Comparison of ENCODE assay signal across 1 cellular context in the genomic region with DNA sequence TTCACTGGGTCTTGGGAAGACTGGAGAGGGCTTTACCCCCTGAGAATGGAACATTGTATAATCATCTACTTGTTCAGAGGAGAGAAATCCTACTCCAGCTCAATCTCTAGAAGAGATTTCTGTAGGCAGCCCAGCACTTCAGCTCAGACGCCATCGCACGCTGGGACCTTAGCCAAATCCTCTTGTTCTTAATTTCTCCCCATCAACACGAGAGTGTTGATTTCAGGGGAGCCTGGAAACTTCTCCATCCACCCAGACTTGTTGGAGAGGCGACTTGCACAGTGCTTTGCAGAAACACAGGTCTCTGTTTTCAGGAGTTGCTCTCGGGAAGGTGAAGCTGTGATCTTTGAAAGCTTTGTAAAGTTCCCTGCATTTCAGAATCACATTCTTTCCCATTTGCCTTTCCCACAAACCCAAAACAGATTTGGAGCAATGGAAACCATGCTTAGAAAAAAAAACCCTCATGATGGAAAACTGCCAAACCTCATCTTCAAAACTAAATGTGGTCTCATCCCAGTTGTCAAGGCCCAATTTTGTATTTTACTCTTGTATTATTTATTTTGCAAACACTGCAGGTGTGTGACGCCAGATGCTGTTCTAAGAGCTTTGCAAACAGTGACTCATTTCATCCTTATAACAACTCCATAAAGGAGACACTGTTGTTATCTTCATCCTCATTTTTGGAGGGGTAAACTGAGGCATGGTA.
TF ChIP-seq lines count a peak whose summit lies in the region.

No MANE protein-coding gene starts in this region.

TF ChIP-seq in HepG2, 621 proteins besides CTCF, POLR2A, EP300 and RAD21 (continued from another document):
- TF ChIP-seq, protein P1, sequence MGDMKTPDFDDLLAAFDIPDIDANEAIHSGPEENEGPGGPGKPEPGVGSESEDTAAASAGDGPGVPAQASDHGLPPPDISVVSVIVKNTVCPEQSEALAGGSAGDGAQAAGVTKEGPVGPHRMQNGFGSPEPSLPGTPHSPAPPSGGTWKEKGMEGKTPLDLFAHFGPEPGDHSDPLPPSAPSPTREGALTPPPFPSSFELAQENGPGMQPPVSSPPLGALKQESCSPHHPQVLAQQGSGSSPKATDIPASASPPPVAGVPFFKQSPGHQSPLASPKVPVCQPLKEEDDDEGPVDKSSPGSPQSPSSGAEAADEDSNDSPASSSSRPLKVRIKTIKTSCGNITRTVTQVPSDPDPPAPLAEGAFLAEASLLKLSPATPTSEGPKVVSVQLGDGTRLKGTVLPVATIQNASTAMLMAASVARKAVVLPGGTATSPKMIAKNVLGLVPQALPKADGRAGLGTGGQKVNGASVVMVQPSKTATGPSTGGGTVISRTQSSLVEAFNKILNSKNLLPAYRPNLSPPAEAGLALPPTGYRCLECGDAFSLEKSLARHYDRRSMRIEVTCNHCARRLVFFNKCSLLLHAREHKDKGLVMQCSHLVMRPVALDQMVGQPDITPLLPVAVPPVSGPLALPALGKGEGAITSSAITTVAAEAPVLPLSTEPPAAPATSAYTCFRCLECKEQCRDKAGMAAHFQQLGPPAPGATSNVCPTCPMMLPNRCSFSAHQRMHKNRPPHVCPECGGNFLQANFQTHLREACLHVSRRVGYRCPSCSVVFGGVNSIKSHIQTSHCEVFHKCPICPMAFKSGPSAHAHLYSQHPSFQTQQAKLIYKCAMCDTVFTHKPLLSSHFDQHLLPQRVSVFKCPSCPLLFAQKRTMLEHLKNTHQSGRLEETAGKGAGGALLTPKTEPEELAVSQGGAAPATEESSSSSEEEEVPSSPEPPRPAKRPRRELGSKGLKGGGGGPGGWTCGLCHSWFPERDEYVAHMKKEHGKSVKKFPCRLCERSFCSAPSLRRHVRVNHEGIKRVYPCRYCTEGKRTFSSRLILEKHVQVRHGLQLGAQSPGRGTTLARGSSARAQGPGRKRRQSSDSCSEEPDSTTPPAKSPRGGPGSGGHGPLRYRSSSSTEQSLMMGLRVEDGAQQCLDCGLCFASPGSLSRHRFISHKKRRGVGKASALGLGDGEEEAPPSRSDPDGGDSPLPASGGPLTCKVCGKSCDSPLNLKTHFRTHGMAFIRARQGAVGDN (CRISPR knock-in tag; IDR thresholded peaks at IDR 0.05): peak; percentile 20; the same call in 1 of the 2 replicates
- no peak for TF ChIP-seq CHD4 (IDR thresholded peaks at IDR 0.05; ENCODE audit: borderline replicate concordance, low read length)
- no peak for TF ChIP-seq PLRG1 (conservative IDR thresholded peaks at IDR 0.05)
- no peak for TF ChIP-seq ZNF20 (CRISPR knock-in tag; IDR thresholded peaks at IDR 0.05)
- peak; percentile 22; the same call in 1 of the 2 replicates for TF ChIP-seq SAP130 (CRISPR knock-in tag; IDR thresholded peaks at IDR 0.05; ENCODE audit: low read depth)
- TF ChIP-seq, protein P2, sequence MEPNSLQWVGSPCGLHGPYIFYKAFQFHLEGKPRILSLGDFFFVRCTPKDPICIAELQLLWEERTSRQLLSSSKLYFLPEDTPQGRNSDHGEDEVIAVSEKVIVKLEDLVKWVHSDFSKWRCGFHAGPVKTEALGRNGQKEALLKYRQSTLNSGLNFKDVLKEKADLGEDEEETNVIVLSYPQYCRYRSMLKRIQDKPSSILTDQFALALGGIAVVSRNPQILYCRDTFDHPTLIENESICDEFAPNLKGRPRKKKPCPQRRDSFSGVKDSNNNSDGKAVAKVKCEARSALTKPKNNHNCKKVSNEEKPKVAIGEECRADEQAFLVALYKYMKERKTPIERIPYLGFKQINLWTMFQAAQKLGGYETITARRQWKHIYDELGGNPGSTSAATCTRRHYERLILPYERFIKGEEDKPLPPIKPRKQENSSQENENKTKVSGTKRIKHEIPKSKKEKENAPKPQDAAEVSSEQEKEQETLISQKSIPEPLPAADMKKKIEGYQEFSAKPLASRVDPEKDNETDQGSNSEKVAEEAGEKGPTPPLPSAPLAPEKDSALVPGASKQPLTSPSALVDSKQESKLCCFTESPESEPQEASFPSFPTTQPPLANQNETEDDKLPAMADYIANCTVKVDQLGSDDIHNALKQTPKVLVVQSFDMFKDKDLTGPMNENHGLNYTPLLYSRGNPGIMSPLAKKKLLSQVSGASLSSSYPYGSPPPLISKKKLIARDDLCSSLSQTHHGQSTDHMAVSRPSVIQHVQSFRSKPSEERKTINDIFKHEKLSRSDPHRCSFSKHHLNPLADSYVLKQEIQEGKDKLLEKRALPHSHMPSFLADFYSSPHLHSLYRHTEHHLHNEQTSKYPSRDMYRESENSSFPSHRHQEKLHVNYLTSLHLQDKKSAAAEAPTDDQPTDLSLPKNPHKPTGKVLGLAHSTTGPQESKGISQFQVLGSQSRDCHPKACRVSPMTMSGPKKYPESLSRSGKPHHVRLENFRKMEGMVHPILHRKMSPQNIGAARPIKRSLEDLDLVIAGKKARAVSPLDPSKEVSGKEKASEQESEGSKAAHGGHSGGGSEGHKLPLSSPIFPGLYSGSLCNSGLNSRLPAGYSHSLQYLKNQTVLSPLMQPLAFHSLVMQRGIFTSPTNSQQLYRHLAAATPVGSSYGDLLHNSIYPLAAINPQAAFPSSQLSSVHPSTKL (CRISPR knock-in tag; IDR thresholded peaks at IDR 0.05): peak; percentile 18; the same call in 1 of the 2 replicates
- no peak for TF ChIP-seq FOXM1 (CRISPR knock-in tag; IDR thresholded peaks at IDR 0.05)
- TF ChIP-seq HOXA9 (CRISPR knock-in tag; IDR thresholded peaks at IDR 0.05; ENCODE audit: borderline replicate concordance): no peak
- TF ChIP-seq ZNF251 (CRISPR knock-in tag; IDR thresholded peaks at IDR 0.05): no peak
- TF ChIP-seq ZNF777 (CRISPR knock-in tag; IDR thresholded peaks at IDR 0.05): no peak
- TF ChIP-seq GTF3A (CRISPR knock-in tag; conservative IDR thresholded peaks at IDR 0.05): no peak
- TF ChIP-seq AGO2 (optimal IDR thresholded peaks at IDR 0.05; ENCODE audit: low read depth, low read length): no peak
- no peak for TF ChIP-seq ARNTL (CRISPR knock-in tag; IDR thresholded peaks at IDR 0.05)
- no peak for TF ChIP-seq ZNF589 (CRISPR knock-in tag; conservative IDR thresholded peaks at IDR 0.05)
TF ChIP-seq in HepG2: peak in this region for 4.
